2 cellular contexts compared by ENCODE assay signal in genomic region chr3:48038971-48039481, GRCh38.
A peak's percentile ranks its signal among the peaks of the same experiment; 100 is the strongest.
TF ChIP-seq lines count a peak whose summit lies in the region.

No MANE protein-coding gene starts in this region.

TF ChIP-seq in HEK293, 187 proteins besides CTCF, POLR2A, EP300 and RAD21:
- TF ChIP-seq ZNF311 (tag by site-specific recombination; IDR thresholded peaks at IDR 0.05; ENCODE audit: borderline replicate concordance) (no peak), ZNF366 (tag by site-specific recombination; conservative IDR thresholded peaks at IDR 0.05) (0 out of 2 replicates have a peak, but pooled peaks have one; percentile 14), ZNF114 (tag by site-specific recombination; IDR thresholded peaks at IDR 0.05) (no peak), PRDM6 (tag by site-specific recombination; IDR thresholded peaks at IDR 0.05) (peak; percentile 85), ZNF292 (tag by site-specific recombination; IDR thresholded peaks at IDR 0.05; ENCODE audit: borderline replicate concordance, low read depth) (no peak), ZNF701 (tag by site-specific recombination; IDR thresholded peaks at IDR 0.05) (no peak), PRDM10 (tag by site-specific recombination; IDR thresholded peaks at IDR 0.05) (peak; percentile 91), ZNF335 (tag by site-specific recombination; conservative IDR thresholded peaks at IDR 0.05) (peak; percentile 21; the same call in 1 of the 2 replicates), ZNF530 (tag by site-specific recombination; IDR thresholded peaks at IDR 0.05; ENCODE audit: low read depth) (no peak), ZXDB (tag by site-specific recombination; IDR thresholded peaks at IDR 0.05) (0 out of 2 replicates have a peak, but pooled peaks have one; percentile 3), INSM2 (tag by site-specific recombination; IDR thresholded peaks at IDR 0.05) (peak; percentile 3; the same call in 1 of the 2 replicates), ZNF2 (tag by site-specific recombination; IDR thresholded peaks at IDR 0.05) (0 out of 2 replicates have a peak, but pooled peaks have one; percentile 29), ZBTB17 (tag by site-specific recombination; IDR thresholded peaks at IDR 0.05) (peak; percentile 78), ZNF423 (tag by site-specific recombination; IDR thresholded peaks at IDR 0.05) (no peak), ZNF639 (tag by site-specific recombination; IDR thresholded peaks at IDR 0.05) (peak; percentile 24; the same call in 1 of the 2 replicates), ZBTB26 (tag by site-specific recombination; optimal IDR thresholded peaks at IDR 0.05) (no peak), ZBTB48 (tag by site-specific recombination; IDR thresholded peaks at IDR 0.05) (peak; percentile 8; the same call in 1 of the 2 replicates), FEZF1 (tag by site-specific recombination; IDR thresholded peaks at IDR 0.05) (peak; percentile 93)

TF ChIP-seq in HepG2, 621 proteins besides CTCF, POLR2A, EP300 and RAD21:
- TF ChIP-seq TBX2 (CRISPR knock-in tag; IDR thresholded peaks at IDR 0.05; ENCODE audit: borderline replicate concordance) (no peak), MBD4 (IDR thresholded peaks at IDR 0.05; ENCODE audit: borderline replicate concordance, low read length) (no peak), JARID2 (CRISPR knock-in tag; IDR thresholded peaks at IDR 0.05; ENCODE audit: insufficient replicate concordance) (no peak), ZNF569 (CRISPR knock-in tag; IDR thresholded peaks at IDR 0.05; ENCODE audit: borderline replicate concordance) (no peak), ZNF530 (CRISPR knock-in tag; IDR thresholded peaks at IDR 0.05; ENCODE audit: low read depth) (no peak), ZFX (CRISPR knock-in tag; IDR thresholded peaks at IDR 0.05; ENCODE audit: low read depth) (peak; percentile 20; the same call in 1 of the 2 replicates), PRDM10 (CRISPR knock-in tag; IDR thresholded peaks at IDR 0.05; ENCODE audit: low read depth) (peak; percentile 32; the same call in 1 of the 2 replicates), ELF3 (CRISPR knock-in tag; IDR thresholded peaks at IDR 0.05) (no peak), TCF7 (IDR thresholded peaks at IDR 0.05; ENCODE audit: low read depth) (no peak), ZMYM3 (CRISPR knock-in tag; IDR thresholded peaks at IDR 0.05) (no peak), ZNF562 (CRISPR knock-in tag; IDR thresholded peaks at IDR 0.05; ENCODE audit: borderline replicate concordance) (no peak), ZKSCAN5 (CRISPR knock-in tag; IDR thresholded peaks at IDR 0.05) (no peak), ZNF740 (CRISPR knock-in tag; IDR thresholded peaks at IDR 0.05) (no peak), RBM22 (optimal IDR thresholded peaks at IDR 0.05; ENCODE audit: low read length) (peak; percentile 19), SP140L (CRISPR knock-in tag; IDR thresholded peaks at IDR 0.05; ENCODE audit: borderline replicate concordance) (0 out of 2 replicates have a peak, but pooled peaks have one; percentile 33), SNAPC4 (CRISPR knock-in tag; IDR thresholded peaks at IDR 0.05) (no peak), ZBTB21 (CRISPR knock-in tag; IDR thresholded peaks at IDR 0.05) (no peak), ZMYM2 (CRISPR knock-in tag; IDR thresholded peaks at IDR 0.05) (0 out of 2 replicates have a peak, but pooled peaks have one; percentile 1), ZNF138 (CRISPR knock-in tag; IDR thresholded peaks at IDR 0.05; ENCODE audit: low read depth) (no peak), ZNF18 (CRISPR knock-in tag; IDR thresholded peaks at IDR 0.05; ENCODE audit: insufficient replicate concordance) (peak; percentile 4)
TF ChIP-seq in HepG2: peak in this region for 6.
